ENCODE assay signal across 12 cellular contexts in genomic region chr9:132236662-132237311, GRCh38.
A peak's percentile ranks its signal among the peaks of the same experiment; 100 is the strongest.
DNase-seq lines count a peak whose midpoint lies in the region; ATAC-seq, FAIRE-seq and TF ChIP-seq lines count a peak whose summit lies in the region.
"Had no signal": no experiment of that assay in that cellular context is flagged by ENCODE, and none has a peak within 500 bp of the region (broad histone marks: within the 10 kb centered on the region; RNA-seq: fewer than 3 reads in every experiment).

No MANE protein-coding gene starts in this region.

- no peak for TF ChIP-seq EP300 in K562 (IDR thresholded peaks at IDR 0.05; ENCODE audit: low read length)

- no peaks in the 10 kb centered on the region for H3K9me3 Mint-ChIP-seq in HFFc6

- in situ Hi-C loops in K562 (cut with MboI) = no loop called here

- POLR2A ChIA-PET in K562 (lab: Yijun Ruan, JAX) = interaction anchor here (0.7 to 1.9 kb wide), 3 partner anchors 9 to 68 kb away, joined by 3 to 4 read pairs (median 4); no protein-coding TSS in a partner anchor

- H3K4me3 ChIP-seq in K562 (no peak overlapping the region), neutrophil (ENCODE audit: low read depth in 1 of 2, low read length in 1 of 2) (no peak overlapping the region)
- H3K4me3 ChIP-seq: cardiac muscle cell, right lobe of liver, tibial artery had no signal

- WGBS in K562 (ENCODE audit: insufficient coverage, low coverage, missing lambda C conversion rate) = 6% methylated on average over 18 of the region's 18 CpGs

- peaks cover 4% of the 10 kb centered on the region; the same call in 1 of the 2 replicates for H3K4me1 Mint-ChIP-seq in HFFc6 (ENCODE audit: low read depth)

- no peak for DNase-seq in HFFc6
- no peak for DNase-seq in K562 (ENCODE audit: extremely low read depth in 1 of 4, low spot score in 3 of 4)
- DNase-seq in medulla oblongata (ENCODE audit: extremely low spot score) = no peak

- H3K79me2 ChIP-seq in K562 (ENCODE audit: control insufficient read depth, insufficient read depth, low read length) = no peaks in the 10 kb centered on the region

- H3K4me1 ChIP-seq in K562 (replicated peaks in 1 of 2; ENCODE audit: control insufficient read depth in 2 of 2, insufficient read depth in 2 of 2, low read length in 2 of 2) (peaks cover 0 to 36% of the 10 kb centered on the region in 2 experiments; a peak in 4 of 5 replicates), neutrophil (ENCODE audit: control insufficient read depth in 1 of 2, insufficient read depth in 1 of 2, low read depth in 1 of 2, low read length in 1 of 2) (peaks cover 51 to 54% of the 10 kb centered on the region in 2 experiments)

- H3K9ac ChIP-seq in K562 (ENCODE audit: insufficient read depth in 1 of 2, low read depth in 2 of 2, low read length in 2 of 2) = no peak overlapping the region

- ATAC-seq in K562 (no peak), GM21786 (IDR thresholded peaks at IDR 0.05; ENCODE audit: unreplicated experiment) (no peak), HG03139 (IDR thresholded peaks at IDR 0.05; ENCODE audit: unreplicated experiment) (no peak), HG03460 (IDR thresholded peaks at IDR 0.05; ENCODE audit: unreplicated experiment) (no peak)

- H3K27me3 Mint-ChIP-seq in HFFc6 (ENCODE audit: insufficient read depth) = peaks cover 51% of the 10 kb centered on the region

- H3K9me1 ChIP-seq in K562 (ENCODE audit: control insufficient read depth, insufficient read depth, low read length) = no peaks in the 10 kb centered on the region

- intact Hi-C loops in K562 (cut with micrococcal nuclease) = loop anchor here (1.0 to 2.0 kb wide), 2 partner anchors 66 to 474 kb away; no protein-coding TSS in a partner anchor

- H3K4me2 ChIP-seq in K562 (ENCODE audit: insufficient read depth, low read length) = no peak overlapping the region

- no peak for TF ChIP-seq RAD21 in K562 (CRISPR knock-in tag; conservative IDR thresholded peaks at IDR 0.05 in 1 of 2, IDR thresholded peaks at IDR 0.05 in 1 of 2)

- TF ChIP-seq POLR2A in K562 (conservative IDR thresholded peaks at IDR 0.05) = no peak

- TF ChIP-seq CTCF in C4-2B (conservative IDR thresholded peaks at IDR 0.05) (peak; percentile 81), HFFc6 (IDR thresholded peaks at IDR 0.05) (peak; percentile 74), K562 (IDR thresholded peaks at IDR 0.05 in 2 of 3, conservative IDR thresholded peaks at IDR 0.05 in 1 of 3; ENCODE audit: insufficient read depth in 2 of 3, low read depth in 1 of 3, low read length in 3 of 3) (peak in 1 of 3 experiments; percentile 46; a peak in 1 of 6 replicates), neutrophil (IDR thresholded peaks at IDR 0.05) (no peak)

- H3K4me3 Mint-ChIP-seq in HFFc6 = no peak overlapping the region

- no peak overlapping the region for H3K27ac Mint-ChIP-seq in HFFc6

- H3K9me3 ChIP-seq in K562 (replicated peaks; ENCODE audit: control insufficient read depth, insufficient read depth, low read depth, low read length) (no peaks in the 10 kb centered on the region), neutrophil (no peaks in the 10 kb centered on the region)
- H3K9me3 ChIP-seq: right lobe of liver, tibial artery had no signal

- H3K27ac ChIP-seq in C4-2B = no peak overlapping the region
- H3K27ac ChIP-seq in K562 (ENCODE audit: extremely low read depth, low read depth, low read length) = no peak overlapping the region
- peak overlapping the region; percentile 88 for H3K27ac ChIP-seq in neutrophil
- H3K27ac ChIP-seq: cardiac muscle cell, right lobe of liver, tibial artery had no signal

- no peaks in the 10 kb centered on the region for H3K36me3 ChIP-seq in K562 (ENCODE audit: control insufficient read depth, insufficient read depth, low read length)
- H3K36me3 ChIP-seq in neutrophil = peaks cover 4% of the 10 kb centered on the region
- H3K36me3 ChIP-seq: cardiac muscle cell, right lobe of liver, tibial artery had no signal

- CTCF ChIA-PET in K562 (lab: Yijun Ruan, JAX; ENCODE audit: low intra/inter-chr PET ratio) = interaction anchor here (0.7 to 1.7 kb wide), 5 partner anchors 24 to 482 kb away, joined by 3 to 7 read pairs (median 3); no protein-coding TSS in a partner anchor

- H3K27me3 ChIP-seq in K562 (ENCODE audit: control insufficient read depth in 2 of 2, insufficient read depth in 2 of 2, low read length in 2 of 2) (peaks cover 18 to 79% of the 10 kb centered on the region in 2 experiments; a peak in 4 of 5 replicates), neutrophil (no peaks in the 10 kb centered on the region)
- H3K27me3 ChIP-seq: right lobe of liver had no signal

- no peak for FAIRE-seq in K562 (lab: Jason Lieb, UNC)
- FAIRE-seq: RCC 7860 had no signal

- H2AFZ ChIP-seq in K562 (ENCODE audit: low read depth, low read length) = no peak overlapping the region

- no peaks in the 10 kb centered on the region for H3K36me3 Mint-ChIP-seq in HFFc6 (ENCODE audit: low read depth)

- peaks cover 9% of the 10 kb centered on the region for H4K20me1 ChIP-seq in K562 (replicated peaks; ENCODE audit: control insufficient read depth, insufficient read depth, low read length)

- no TSS peak for BruUV-seq in K562 (replicated peaks; lab: Mats Ljungman, UMichigan)

TF ChIP-seq in K562, 482 proteins besides CTCF, POLR2A, EP300 and RAD21:
- TF ChIP-seq STAG1 (CRISPR knock-in tag; IDR thresholded peaks at IDR 0.05; ENCODE audit: borderline replicate concordance) = 0 out of 2 replicates have a peak, but pooled peaks have one; percentile 0
- TF ChIP-seq NELFE (IDR thresholded peaks at IDR 0.05; ENCODE audit: insufficient read depth, insufficient read length) = no peak
- no peak for TF ChIP-seq MYNN (IDR thresholded peaks at IDR 0.05)
- TF ChIP-seq MYNN (CRISPR knock-in tag; IDR thresholded peaks at IDR 0.05) = no peak
- no peak for TF ChIP-seq SMARCA4 (IDR thresholded peaks at IDR 0.05)
- TF ChIP-seq CXXC5 (CRISPR knock-in tag; IDR thresholded peaks at IDR 0.05) = no peak
- TF ChIP-seq PTTG1 (tag; IDR thresholded peaks at IDR 0.05; ENCODE audit: low read depth) = no peak
- no peak for TF ChIP-seq XRCC5 (IDR thresholded peaks at IDR 0.05; ENCODE audit: low read depth, low read length)
- no peak for TF ChIP-seq FIP1L1 (IDR thresholded peaks at IDR 0.05; ENCODE audit: low read depth, low read length, poor library complexity, severe bottlenecking)
